ENCODE assay signal across 8 cellular contexts in the genomic region with DNA sequence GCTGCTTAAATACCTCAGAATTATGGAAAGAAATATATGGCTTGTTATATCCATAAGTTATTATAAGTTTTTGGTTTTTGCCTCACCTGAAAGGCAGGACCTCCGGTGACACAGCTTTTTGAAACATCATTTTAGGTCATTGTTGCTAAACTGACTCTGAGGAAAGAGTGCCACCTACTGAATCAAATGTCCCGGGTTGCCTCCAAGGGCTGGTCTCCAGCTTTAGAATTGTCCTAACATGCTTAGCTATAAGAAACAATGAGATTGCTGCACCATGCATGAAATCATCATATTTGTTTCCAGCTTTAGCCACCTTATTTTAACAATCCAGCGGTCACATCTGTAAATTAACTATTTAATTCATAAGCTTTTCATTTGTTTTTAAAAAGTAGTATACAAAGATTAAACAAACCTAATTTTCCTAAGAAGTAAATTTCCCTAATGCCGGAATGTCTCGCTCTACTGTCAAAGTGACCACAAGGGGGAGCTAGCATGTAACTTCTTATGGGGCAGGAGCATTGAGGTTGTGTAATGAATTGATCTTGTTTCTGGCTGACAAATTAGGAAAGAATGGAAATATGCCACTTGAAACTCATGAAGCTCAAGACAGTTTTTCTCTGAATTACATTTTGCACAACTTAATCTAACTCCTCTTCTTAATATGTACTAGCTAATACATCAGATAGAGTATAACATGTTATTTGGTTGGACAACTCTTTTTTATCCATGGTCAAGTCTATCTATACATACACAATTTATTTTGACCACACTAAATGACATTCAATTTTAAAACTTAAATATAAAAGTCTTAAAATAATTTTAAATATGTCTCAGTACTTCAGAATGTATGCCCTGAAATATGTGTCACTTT. TPM values are rescaled to one million over a fixed set of nuclear protein-coding genes. Genes with fewer than 3 reads are reported as not detected.
DNase-seq lines count a peak whose midpoint lies in the region; ATAC-seq and TF ChIP-seq lines count a peak whose summit lies in the region.

No MANE protein-coding gene starts in this region.

- H3K36me3 Mint-ChIP-seq in mesothelial cell of epicardium (no peaks in the 10 kb centered on the region), natural killer cell (no peaks in the 10 kb centered on the region)
- H3K36me3 Mint-ChIP-seq in activated CD4-positive, alpha-beta memory T cell treated with anti-CD3 and anti-CD28 coated beads for 36 hours = no peaks in the 10 kb centered on the region

- peaks cover 1% of the 10 kb centered on the region for H3K27me3 Mint-ChIP-seq in mesothelial cell of epicardium (ENCODE audit: low read depth)
- H3K27me3 Mint-ChIP-seq in natural killer cell (ENCODE audit: low read depth in 2 of 2) = peaks cover 14 to 17% of the 10 kb centered on the region in 2 donors
- H3K27me3 Mint-ChIP-seq in activated CD4-positive, alpha-beta memory T cell treated with anti-CD3 and anti-CD28 coated beads for 36 hours = peaks cover 22% of the 10 kb centered on the region

- no peaks in the 10 kb centered on the region for H4K20me1 ChIP-seq in OCI-LY3 (ENCODE audit: insufficient read depth, low read length)

- peak overlapping the region; percentile 41 for H3K4me3 Mint-ChIP-seq in mesothelial cell of epicardium
- H3K4me3 Mint-ChIP-seq in natural killer cell = no peak overlapping the region
- H3K4me3 Mint-ChIP-seq in activated CD4-positive, alpha-beta memory T cell treated with anti-CD3 and anti-CD28 coated beads for 36 hours = no peak overlapping the region

- H3K27ac ChIP-seq in OCI-LY3 (ENCODE audit: low read length) = no peak overlapping the region
- no peak overlapping the region for H3K27ac ChIP-seq in coronary artery

- peaks cover 9% of the 10 kb centered on the region for H3K4me1 ChIP-seq in OCI-LY3 (ENCODE audit: low read length)

- H3K27ac Mint-ChIP-seq in mesothelial cell of epicardium (no peak overlapping the region), natural killer cell (no peak overlapping the region)
- H3K27ac Mint-ChIP-seq in activated CD4-positive, alpha-beta memory T cell treated with anti-CD3 and anti-CD28 coated beads for 36 hours = no peak overlapping the region

- no peaks in the 10 kb centered on the region for H3K9me3 ChIP-seq in OCI-LY3 (ENCODE audit: insufficient read depth, low read length)

- peak; percentile 10 for DNase-seq in AG09319 (ENCODE audit: extremely low read depth, low read depth)
- DNase-seq in GM13977 (ENCODE audit: low spot score) = peak; percentile 30
- DNase-seq in HT1080 (ENCODE audit: low read depth) = peak; percentile 55
- DNase-seq in coronary artery (ENCODE audit: low spot score) = no peak
- peak in 1 of 2 experiments; percentile 39 for DNase-seq in mesothelial cell of epicardium (ENCODE audit: low spot score in 2 of 2, unreplicated experiment in 2 of 2)
- no peak for DNase-seq in natural killer cell
- no peak for DNase-seq in activated CD4-positive, alpha-beta memory T cell treated with anti-CD3 and anti-CD28 coated beads for 36 hours

- peak overlapping the region; percentile 37; the same call in 1 of the 2 replicates for H2AFZ ChIP-seq in OCI-LY3 (ENCODE audit: low read depth, low read length)

- no peaks in the 10 kb centered on the region for H3K36me3 ChIP-seq in OCI-LY3 (replicated peaks; ENCODE audit: low read depth, low read length)

- no peak overlapping the region for H3K9ac ChIP-seq in OCI-LY3 (ENCODE audit: low read length)

- no peaks in the 10 kb centered on the region for H3K79me2 ChIP-seq in OCI-LY3 (ENCODE audit: low read length)

- in situ Hi-C loops in GM13977 (cut with MboI; ENCODE audit: low pct_unique_long_range_greater_than_20kb, low sequenced_read_pairs, unreplicated experiment) = loop anchor here (25.0 kb wide), 1 partner anchor 1688 kb away; no protein-coding TSS in a partner anchor

- intact Hi-C loops in natural killer cell (cut with micrococcal nuclease) = no loop called here
- intact Hi-C loops in activated CD4-positive, alpha-beta memory T cell treated with anti-CD3 and anti-CD28 coated beads for 36 hours (cut with micrococcal nuclease) = no loop called here

- CTCF ChIA-PET in activated CD4-positive, alpha-beta memory T cell treated with anti-CD3 and anti-CD28 coated beads for 36 hours (lab: Charles Lee) = interaction anchor here (0.6 to 2.3 kb wide), 15 partner anchors 10 to 1694 kb away, joined by 3 to 9 read pairs (median 4); no protein-coding TSS in a partner anchor

- H3K4me2 ChIP-seq in OCI-LY3 (ENCODE audit: low read length) = peak overlapping the region; percentile 50

- no peaks in the 10 kb centered on the region for H3K27me3 ChIP-seq in OCI-LY3 (ENCODE audit: low read depth, low read length)

- H3K4me1 Mint-ChIP-seq in mesothelial cell of epicardium = peaks cover 10% of the 10 kb centered on the region
- peaks cover 0 to 4% of the 10 kb centered on the region in 2 donors for H3K4me1 Mint-ChIP-seq in natural killer cell
- H3K4me1 Mint-ChIP-seq in activated CD4-positive, alpha-beta memory T cell treated with anti-CD3 and anti-CD28 coated beads for 36 hours (ENCODE audit: low read depth) = peaks cover 13% of the 10 kb centered on the region

- TF ChIP-seq CTCF in AG09319 (IDR thresholded peaks at IDR 0.05; ENCODE audit: low read depth, low read length) = peak; percentile 84
- TF ChIP-seq CTCF in GM13977 (IDR thresholded peaks at IDR 0.05; ENCODE audit: extremely low read depth, insufficient read depth, missing control alignments) = peak; percentile 90
- peak; percentile 94 for TF ChIP-seq CTCF in OCI-LY3 (IDR thresholded peaks at IDR 0.05; ENCODE audit: low read depth, low read length)
- peak; percentile 38 for TF ChIP-seq CTCF in coronary artery (IDR thresholded peaks at IDR 0.05)
- TF ChIP-seq CTCF in mesothelial cell of epicardium (IDR thresholded peaks at IDR 0.05; ENCODE audit: unreplicated experiment) = peak; percentile 88
- no peak for TF ChIP-seq CTCF in natural killer cell (IDR thresholded peaks at IDR 0.05)

- H3K9me3 Mint-ChIP-seq in mesothelial cell of epicardium (no peaks in the 10 kb centered on the region), natural killer cell (peaks cover 7% of the 10 kb centered on the region in 2 donors)
- no peaks in the 10 kb centered on the region for H3K9me3 Mint-ChIP-seq in activated CD4-positive, alpha-beta memory T cell treated with anti-CD3 and anti-CD28 coated beads for 36 hours

- POLR2A ChIA-PET in activated CD4-positive, alpha-beta memory T cell treated with anti-CD3 and anti-CD28 coated beads for 36 hours (lab: Charles Lee) = no interaction called here

- H3K4me3 ChIP-seq in OCI-LY3 (ENCODE audit: low read length) (peak overlapping the region; percentile 34), coronary artery (no peak overlapping the region)

- ATAC-seq in natural killer cell = no peak

RNA-seq across cellular contexts. Expression of a gene that starts 6.7 kb away (rescaled TPM):
- under 0.01 TPM in 1 of 2 replicates, not detected in the other for total RNA-seq in HT1080 (2014; rRNA removed; shearing (Covaris generic))
- polyA plus RNA-seq in HT1080 (2015; cell fraction: cytosol; rRNA removed) = 0.02 TPM in 2 replicates
- 0.07 and 0.11 TPM in 2 replicates for polyA plus RNA-seq in HT1080 (2015; cell fraction: nucleus; rRNA removed)
- total RNA-seq in mesothelial cell of epicardium (9.3 to 9.6 TPM (median 9.4 TPM) in 3 replicates), natural killer cell (not detected)
- not detected for total RNA-seq in activated CD4-positive, alpha-beta memory T cell treated with anti-CD3 and anti-CD28 coated beads for 36 hours

Comparison
In these comparisons a context has a peak if more than half of its experiments do, and no peak if none do; other contexts are left out.
1. DNase-seq: peak in AG09319 (single experiment), GM13977 (single experiment) and HT1080 (single experiment); none in coronary artery (single experiment), natural killer cell (single experiment) and activated CD4-positive, alpha-beta memory T cell treated with anti-CD3 and anti-CD28 coated beads for 36 hours (single experiment).
2. RNA of a gene that starts 6.7 kb away (total RNA-seq): 9.3 to 9.6 TPM in mesothelial cell of epicardium; under 0.01 TPM in HT1080, not detected in natural killer cell and not detected in activated CD4-positive, alpha-beta memory T cell treated with anti-CD3 and anti-CD28 coated beads for 36 hours; every median in the first group is over 10 times any median in the second.